ENCODE assay signal across 8 cellular contexts in genomic region chr5:178460598-178461425, GRCh38.
A peak's percentile ranks its signal among the peaks of the same experiment; 100 is the strongest.
DNase-seq lines count a peak whose midpoint lies in the region; ATAC-seq and FAIRE-seq lines count a peak whose summit lies in the region.

No MANE protein-coding gene starts in this region.

- no peaks in the 10 kb centered on the region for H3K27me3 Mint-ChIP-seq in activated T-cell treated with anti-CD3 and anti-CD28 coated beads, Interleukin-2, amount 50 U/mL, for 4 hours (ENCODE audit: low read depth)

- no peaks in the 10 kb centered on the region for H3K9me3 Mint-ChIP-seq in activated T-cell treated with anti-CD3 and anti-CD28 coated beads, Interleukin-2, amount 50 U/mL, for 4 hours

- H3K4me1 Mint-ChIP-seq in activated T-cell treated with anti-CD3 and anti-CD28 coated beads, Interleukin-2, amount 50 U/mL, for 4 hours (ENCODE audit: low read depth), result no peaks in the 10 kb centered on the region

- H3K4me3 Mint-ChIP-seq in activated T-cell treated with anti-CD3 and anti-CD28 coated beads, Interleukin-2, amount 50 U/mL, for 4 hours, result no peak overlapping the region

- H3K36me3 Mint-ChIP-seq in activated T-cell treated with anti-CD3 and anti-CD28 coated beads, Interleukin-2, amount 50 U/mL, for 4 hours (ENCODE audit: insufficient read depth), result no peaks in the 10 kb centered on the region

- no peak for FAIRE-seq in frontal cortex (lab: Jason Lieb, UNC)

- DNase-seq in COLO668 (lab: John Stamatoyannopoulos, UW; ENCODE audit: unreplicated experiment) (peak; percentile 22), NCI-H748 (lab: John Stamatoyannopoulos, UW; ENCODE audit: unreplicated experiment) (peak; percentile 46), frontal cortex (ENCODE audit: low spot score in 2 of 2) (peak; percentile 49 to 68), occipital lobe (lab: John Stamatoyannopoulos, UW) (peak; percentile 33)
- peak; percentile 24 for DNase-seq in activated T-cell treated with anti-CD3 and anti-CD28 coated beads, Interleukin-2, amount 50 U/mL, for 4 hours

- ATAC-seq in GM21423 (IDR thresholded peaks at IDR 0.05; ENCODE audit: unreplicated experiment), result peak; percentile 65
- peak; percentile 57 to 74 for ATAC-seq in activated T-cell treated with anti-CD3 and anti-CD28 coated beads, Interleukin-2, amount 50 U/mL, for 4 hours
- no peak for ATAC-seq in HG03521 (IDR thresholded peaks at IDR 0.05; ENCODE audit: unreplicated experiment)
- no peak for ATAC-seq in HG03571 (IDR thresholded peaks at IDR 0.05; ENCODE audit: unreplicated experiment)

Comparison
In these comparisons a context has a peak if more than half of its experiments do, and no peak if none do; other contexts are left out.
1. ATAC-seq: peak in GM21423 (single experiment) and activated T-cell treated with anti-CD3 and anti-CD28 coated beads, Interleukin-2, amount 50 U/mL, for 4 hours (2 of 2); none in HG03521 (single experiment) and HG03571 (single experiment).
2. Peak in every context shown above with its lines, with median percentiles within 50 percentile points of each other: DNase-seq.